In the genomic region with DNA sequence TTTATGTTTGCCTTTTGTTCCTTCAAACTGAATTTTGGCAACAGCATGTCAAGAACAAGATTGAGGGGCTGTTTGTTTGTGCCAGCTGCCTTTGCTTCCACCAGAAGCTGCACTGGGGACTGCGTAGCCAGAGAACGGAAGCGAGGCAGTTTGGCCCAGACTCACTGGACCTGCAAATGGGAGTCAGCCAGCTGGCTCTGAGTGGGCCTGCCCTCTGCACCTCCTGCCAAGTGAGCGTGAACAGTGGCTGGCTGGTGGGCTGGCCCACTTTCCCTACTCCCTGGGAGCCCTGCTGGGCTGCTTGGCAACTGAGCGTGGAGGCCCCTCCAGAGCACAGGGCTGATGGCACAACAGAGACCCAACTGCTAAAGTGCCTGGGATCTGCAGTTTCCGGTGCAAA, we compare ENCODE assay signal across 13 cellular contexts.
DNase-seq lines count a peak whose midpoint lies in the region; ATAC-seq and TF ChIP-seq lines count a peak whose summit lies in the region.
"Had no signal": no experiment of that assay in that cellular context is flagged by ENCODE, and none has a peak within 500 bp of the region (broad histone marks: within the 10 kb centered on the region; RNA-seq: fewer than 3 reads in every experiment).

No MANE protein-coding gene starts in this region.

- TF ChIP-seq CTCF in upper lobe of right lung (IDR thresholded peaks at IDR 0.05), result no peak

- no peak overlapping the region for H3K4me3 ChIP-seq in upper lobe of right lung

- DNase-seq in NCI-H2081 (lab: John Stamatoyannopoulos, UW) (peak; percentile 13 to 56), NCI-H2081 treated with DMSO at 0.1 percent for 48 hours (lab: John Stamatoyannopoulos, UW) (no peak), Right ventricle myocardium superior (peak; percentile 82), mucosa of gallbladder (ENCODE audit: low spot score) (peak; percentile 45), upper lobe of right lung (peak; percentile 65), OCI-M2 (lab: John Stamatoyannopoulos, UW; ENCODE audit: unreplicated experiment) (no peak)
- DNase-seq in effector CD8-positive, alpha-beta T cell (lab: John Stamatoyannopoulos, UW), result no peak
- DNase-seq: activated CD4-positive, alpha-beta T cell treated with anti-CD3 and anti-CD28 coated beads, Interleukin-2, amount 10 ng/mL, durations not matched to agents 7 days and 5 days; central memory CD4-positive, alpha-beta T cell; NCI-H1436; PC-3 had no signal

- ATAC-seq in Right ventricle myocardium superior (ENCODE audit: poor library complexity) (peak; percentile 93), upper lobe of right lung (peak; percentile 64), HG02884 (IDR thresholded peaks at IDR 0.05; ENCODE audit: unreplicated experiment) (no peak)
- ATAC-seq: PC-3 had no signal

- H3K36me3 ChIP-seq in upper lobe of right lung, result peaks cover 32% of the 10 kb centered on the region

- no peaks in the 10 kb centered on the region for H3K9me3 ChIP-seq in upper lobe of right lung

- H3K27me3 ChIP-seq in upper lobe of right lung, result no peaks in the 10 kb centered on the region

- H3K27ac ChIP-seq in upper lobe of right lung, result no peak overlapping the region
- H3K27ac ChIP-seq: 22Rv1 had no signal

- intact Hi-C loops in Right ventricle myocardium superior (cut with DNase I) (no loop called here), upper lobe of right lung (cut with DNase I) (no loop called here)

- no peaks in the 10 kb centered on the region for H3K4me1 ChIP-seq in upper lobe of right lung

Comparison
In these comparisons a context has a peak if more than half of its experiments do, and no peak if none do; other contexts are left out.
1. DNase-seq: peak in NCI-H2081 (2 of 2), Right ventricle myocardium superior (single experiment), mucosa of gallbladder (single experiment) and upper lobe of right lung (single experiment); none in NCI-H2081 treated with DMSO at 0.1 percent for 48 hours (single experiment), effector CD8-positive, alpha-beta T cell (single experiment) and OCI-M2 (single experiment).